1 cellular context compared by ENCODE assay signal in the genomic region with DNA sequence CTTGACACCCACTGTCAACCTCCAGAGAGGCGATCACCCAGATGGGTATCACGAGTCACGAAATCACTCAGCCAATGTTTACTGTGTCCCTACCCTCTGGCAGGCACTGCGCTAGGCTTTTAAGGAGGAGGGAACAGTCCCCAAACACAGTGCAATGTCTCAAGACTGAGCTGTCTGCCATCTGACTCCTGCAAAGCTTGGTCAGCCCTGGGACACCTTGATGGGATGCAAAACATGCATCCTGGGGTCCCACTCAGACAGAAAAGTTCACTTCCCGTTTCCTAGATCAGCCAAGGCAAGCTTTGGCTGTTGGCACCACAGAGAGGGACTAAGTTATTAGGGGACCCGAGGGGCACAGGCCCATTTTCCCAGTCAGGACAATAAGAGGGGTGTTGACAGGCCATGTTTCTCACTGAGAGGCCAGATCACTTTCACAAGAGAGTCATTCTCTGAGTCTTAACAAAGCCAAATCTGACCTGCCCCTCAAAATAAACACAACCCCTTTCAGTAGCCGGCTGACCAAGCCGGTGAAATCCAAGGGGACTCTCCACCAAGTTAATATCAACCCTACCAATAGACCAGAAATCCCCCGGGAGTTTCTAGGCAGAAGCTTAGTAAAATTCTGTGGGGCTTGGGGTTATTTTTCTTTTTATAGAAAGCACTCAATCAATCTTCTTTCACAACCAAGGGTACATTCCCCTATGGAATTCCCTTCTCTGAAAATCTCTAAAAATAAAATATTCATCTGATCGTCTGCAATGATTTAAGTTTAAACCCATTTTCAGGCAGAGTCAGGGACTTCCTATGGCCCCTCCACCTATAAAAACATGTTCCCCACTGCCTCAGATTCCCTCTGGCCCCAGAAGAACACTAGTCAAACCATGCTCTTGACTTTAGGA.
TF ChIP-seq lines count a peak whose summit lies in the region.

No MANE protein-coding gene starts in this region.

TF ChIP-seq in SK-N-SH treated with all-trans-retinoic acid at 6 μM for 48 hours, 23 proteins besides CTCF, POLR2A, EP300 and RAD21 (continued from another document):
- TF ChIP-seq, protein P1, sequence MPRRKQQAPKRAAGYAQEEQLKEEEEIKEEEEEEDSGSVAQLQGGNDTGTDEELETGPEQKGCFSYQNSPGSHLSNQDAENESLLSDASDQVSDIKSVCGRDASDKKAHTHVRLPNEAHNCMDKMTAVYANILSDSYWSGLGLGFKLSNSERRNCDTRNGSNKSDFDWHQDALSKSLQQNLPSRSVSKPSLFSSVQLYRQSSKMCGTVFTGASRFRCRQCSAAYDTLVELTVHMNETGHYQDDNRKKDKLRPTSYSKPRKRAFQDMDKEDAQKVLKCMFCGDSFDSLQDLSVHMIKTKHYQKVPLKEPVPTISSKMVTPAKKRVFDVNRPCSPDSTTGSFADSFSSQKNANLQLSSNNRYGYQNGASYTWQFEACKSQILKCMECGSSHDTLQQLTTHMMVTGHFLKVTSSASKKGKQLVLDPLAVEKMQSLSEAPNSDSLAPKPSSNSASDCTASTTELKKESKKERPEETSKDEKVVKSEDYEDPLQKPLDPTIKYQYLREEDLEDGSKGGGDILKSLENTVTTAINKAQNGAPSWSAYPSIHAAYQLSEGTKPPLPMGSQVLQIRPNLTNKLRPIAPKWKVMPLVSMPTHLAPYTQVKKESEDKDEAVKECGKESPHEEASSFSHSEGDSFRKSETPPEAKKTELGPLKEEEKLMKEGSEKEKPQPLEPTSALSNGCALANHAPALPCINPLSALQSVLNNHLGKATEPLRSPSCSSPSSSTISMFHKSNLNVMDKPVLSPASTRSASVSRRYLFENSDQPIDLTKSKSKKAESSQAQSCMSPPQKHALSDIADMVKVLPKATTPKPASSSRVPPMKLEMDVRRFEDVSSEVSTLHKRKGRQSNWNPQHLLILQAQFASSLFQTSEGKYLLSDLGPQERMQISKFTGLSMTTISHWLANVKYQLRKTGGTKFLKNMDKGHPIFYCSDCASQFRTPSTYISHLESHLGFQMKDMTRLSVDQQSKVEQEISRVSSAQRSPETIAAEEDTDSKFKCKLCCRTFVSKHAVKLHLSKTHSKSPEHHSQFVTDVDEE (CRISPR knock-in tag; IDR thresholded peaks at IDR 0.05): no peak
- TF ChIP-seq CSDC2 (CRISPR knock-in tag; IDR thresholded peaks at IDR 0.05): no peak
